Comparison of ENCODE assay signal across 1 cellular context in genomic region chr3:141015486-141015885, GRCh38.
TF ChIP-seq lines count a peak whose summit lies in the region.

No MANE protein-coding gene starts in this region.

TF ChIP-seq in HepG2, 621 proteins besides CTCF, POLR2A, EP300 and RAD21:
- TF ChIP-seq ZNF710 (CRISPR knock-in tag; IDR thresholded peaks at IDR 0.05; ENCODE audit: borderline replicate concordance), result no peak
- TF ChIP-seq NFYC (CRISPR knock-in tag; IDR thresholded peaks at IDR 0.05), result no peak
- TF ChIP-seq SALL2 (CRISPR knock-in tag; IDR thresholded peaks at IDR 0.05), result no peak
- no peak for TF ChIP-seq FOXK2 (IDR thresholded peaks at IDR 0.05)
- no peak for TF ChIP-seq THYN1 (CRISPR knock-in tag; IDR thresholded peaks at IDR 0.05; ENCODE audit: borderline replicate concordance, low read depth)
- TF ChIP-seq TBX2 (CRISPR knock-in tag; IDR thresholded peaks at IDR 0.05; ENCODE audit: borderline replicate concordance), result no peak
